ENCODE assay signal across 1 cellular context in the genomic region with DNA sequence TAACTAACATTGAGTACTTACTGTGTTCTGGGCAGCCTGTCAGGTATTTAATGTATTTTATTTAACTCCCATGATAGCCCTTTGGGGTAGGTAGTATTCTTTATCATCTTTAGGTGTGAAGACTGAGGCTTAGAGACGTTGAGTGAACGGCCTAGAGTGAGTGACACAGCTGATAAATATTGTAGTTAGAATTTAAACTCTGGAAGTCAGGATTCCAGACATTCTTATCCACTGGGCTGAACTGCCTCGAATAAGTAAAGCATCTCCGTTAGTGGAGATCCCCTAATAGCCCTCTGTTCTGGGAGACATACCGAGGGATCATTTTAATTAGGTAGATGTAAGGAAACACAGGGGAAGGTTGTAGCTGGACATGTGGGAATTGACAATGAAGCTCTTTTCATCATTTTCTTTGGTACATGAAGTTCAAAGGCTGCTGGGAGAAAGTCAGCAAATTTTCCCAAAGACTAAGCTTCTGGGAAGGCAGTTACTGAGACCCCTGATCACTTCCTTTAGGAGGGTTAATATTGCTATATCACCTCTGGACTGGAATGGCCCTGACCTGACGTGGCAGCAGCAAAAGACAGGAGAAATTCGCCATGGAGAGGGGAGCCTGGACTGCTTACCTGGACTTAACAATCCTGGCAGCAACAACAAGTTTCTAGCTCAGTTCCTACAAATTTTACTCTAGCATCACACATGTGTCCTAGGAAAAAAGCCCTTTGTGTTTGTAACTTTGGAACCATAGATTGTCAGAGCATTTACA.
TF ChIP-seq lines count a peak whose summit lies in the region.

No MANE protein-coding gene starts in this region.

TF ChIP-seq in SK-N-SH, 30 proteins besides CTCF, POLR2A, EP300 and RAD21:
- TF ChIP-seq, protein P1, sequence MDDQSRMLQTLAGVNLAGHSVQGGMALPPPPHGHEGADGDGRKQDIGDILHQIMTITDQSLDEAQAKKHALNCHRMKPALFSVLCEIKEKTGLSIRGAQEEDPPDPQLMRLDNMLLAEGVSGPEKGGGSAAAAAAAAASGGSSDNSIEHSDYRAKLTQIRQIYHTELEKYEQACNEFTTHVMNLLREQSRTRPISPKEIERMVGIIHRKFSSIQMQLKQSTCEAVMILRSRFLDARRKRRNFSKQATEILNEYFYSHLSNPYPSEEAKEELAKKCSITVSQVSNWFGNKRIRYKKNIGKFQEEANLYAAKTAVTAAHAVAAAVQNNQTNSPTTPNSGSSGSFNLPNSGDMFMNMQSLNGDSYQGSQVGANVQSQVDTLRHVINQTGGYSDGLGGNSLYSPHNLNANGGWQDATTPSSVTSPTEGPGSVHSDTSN (IDR thresholded peaks at IDR 0.05): 0 out of 2 replicates have a peak, but pooled peaks have one; percentile 6
- TF ChIP-seq, protein P2, sequence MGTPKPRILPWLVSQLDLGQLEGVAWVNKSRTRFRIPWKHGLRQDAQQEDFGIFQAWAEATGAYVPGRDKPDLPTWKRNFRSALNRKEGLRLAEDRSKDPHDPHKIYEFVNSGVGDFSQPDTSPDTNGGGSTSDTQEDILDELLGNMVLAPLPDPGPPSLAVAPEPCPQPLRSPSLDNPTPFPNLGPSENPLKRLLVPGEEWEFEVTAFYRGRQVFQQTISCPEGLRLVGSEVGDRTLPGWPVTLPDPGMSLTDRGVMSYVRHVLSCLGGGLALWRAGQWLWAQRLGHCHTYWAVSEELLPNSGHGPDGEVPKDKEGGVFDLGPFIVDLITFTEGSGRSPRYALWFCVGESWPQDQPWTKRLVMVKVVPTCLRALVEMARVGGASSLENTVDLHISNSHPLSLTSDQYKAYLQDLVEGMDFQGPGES (IDR thresholded peaks at IDR 0.05; ENCODE audit: low read depth, low read length): no peak
- no peak for TF ChIP-seq TAF1 (IDR thresholded peaks at IDR 0.05; ENCODE audit: borderline replicate concordance, low read depth, low read length)
- TF ChIP-seq TCF12 (IDR thresholded peaks at IDR 0.05): no peak
- no peak for TF ChIP-seq CHD2 (IDR thresholded peaks at IDR 0.05; ENCODE audit: low read length, partially characterized antibody)
